ENCODE assay signal across 11 cellular contexts in genomic region chr5:157549954-157550549, GRCh38. TPM values are rescaled to one million over a fixed set of nuclear protein-coding genes. Genes with fewer than 3 reads are reported as not detected.
DNase-seq lines count a peak whose midpoint lies in the region; TF ChIP-seq lines count a peak whose summit lies in the region.
"Had no signal": no experiment of that assay in that cellular context is flagged by ENCODE, and none has a peak within 500 bp of the region (broad histone marks: within the 10 kb centered on the region; RNA-seq: fewer than 3 reads in every experiment).

No MANE protein-coding gene starts in this region.

- no peak for TF ChIP-seq CTCF in Peyer's patch (IDR thresholded peaks at IDR 0.05)
- TF ChIP-seq CTCF in endothelial cell (IDR thresholded peaks at IDR 0.05; ENCODE audit: unreplicated experiment) = no peak

- peak overlapping the region; percentile 85 for H3K27ac Mint-ChIP-seq in activated CD4-positive, alpha-beta T cell treated with anti-CD3 and anti-CD28 coated beads, Interleukin-2, amount 10 ng/mL, durations not matched to agents 7 days and 5 days
- no peak overlapping the region for H3K27ac Mint-ChIP-seq in endothelial cell (ENCODE audit: unreplicated experiment)

- H3K4me3 Mint-ChIP-seq in activated CD4-positive, alpha-beta T cell treated with anti-CD3 and anti-CD28 coated beads, Interleukin-2, amount 10 ng/mL, durations not matched to agents 7 days and 5 days = peak overlapping the region; percentile 18
- H3K4me3 Mint-ChIP-seq in endothelial cell (ENCODE audit: unreplicated experiment) = peak overlapping the region; percentile 79

- no peak for DNase-seq in activated CD4-positive, alpha-beta T cell treated with anti-CD3 and anti-CD28 coated beads, Interleukin-2, amount 10 ng/mL, durations not matched to agents 7 days and 5 days
- no peak for DNase-seq in activated CD4-positive, alpha-beta T cell treated with anti-CD3 and anti-CD28 coated beads for 48 hours
- DNase-seq in Peyer's patch (peak in 1 of 3 donors; percentile 4), endothelial cell (ENCODE audit: low spot score) (no peak), KG1 (lab: John Stamatoyannopoulos, UW) (no peak), globus pallidus (ENCODE audit: low spot score) (no peak), cerebellum (ENCODE audit: low spot score) (no peak)
- DNase-seq: DND-41, small intestine, upper lobe of left lung had no signal

- H3K4me3 ChIP-seq in Peyer's patch (no peak overlapping the region), skeletal muscle satellite cell (ENCODE audit: low read length) (no peak overlapping the region)
- H3K4me3 ChIP-seq: upper lobe of left lung had no signal

- H3K27ac ChIP-seq in Peyer's patch = peak overlapping the region in 3 of 4 donors; percentile 44 to 84 (median 62)

- POLR2A ChIA-PET in activated CD4-positive, alpha-beta T cell treated with anti-CD3 and anti-CD28 coated beads, Interleukin-2, amount 10 ng/mL, durations not matched to agents 7 days and 5 days (lab: Charles Lee) = no interaction called here

- H3K4me1 Mint-ChIP-seq in activated CD4-positive, alpha-beta T cell treated with anti-CD3 and anti-CD28 coated beads, Interleukin-2, amount 10 ng/mL, durations not matched to agents 7 days and 5 days = peaks cover 87% of the 10 kb centered on the region
- H3K4me1 Mint-ChIP-seq in endothelial cell (ENCODE audit: unreplicated experiment) = peaks cover 73% of the 10 kb centered on the region

- peak overlapping the region; percentile 35 for H3K9ac ChIP-seq in skeletal muscle satellite cell (ENCODE audit: low read depth, low read length)

- H3K4me1 ChIP-seq in Peyer's patch (peaks cover 0 to 47% (median 24%) of the 10 kb centered on the region in 4 donors), skeletal muscle satellite cell (ENCODE audit: control insufficient read depth, insufficient read depth, low read length) (peaks cover 54% of the 10 kb centered on the region)

- H3K36me3 Mint-ChIP-seq in activated CD4-positive, alpha-beta T cell treated with anti-CD3 and anti-CD28 coated beads, Interleukin-2, amount 10 ng/mL, durations not matched to agents 7 days and 5 days (ENCODE audit: low read depth) = peaks cover 78% of the 10 kb centered on the region
- H3K36me3 Mint-ChIP-seq in endothelial cell (ENCODE audit: low read depth, unreplicated experiment) = peaks cover 45% of the 10 kb centered on the region

- H3K4me2 ChIP-seq in skeletal muscle satellite cell (ENCODE audit: low read length) = peak overlapping the region; percentile 78

- H3K9me3 ChIP-seq in Peyer's patch = no peaks in the 10 kb centered on the region
- no peaks in the 10 kb centered on the region for H3K9me3 ChIP-seq in skeletal muscle satellite cell (replicated peaks; ENCODE audit: low read length)
- H3K9me3 ChIP-seq: upper lobe of left lung had no signal

- H3K27me3 ChIP-seq in Peyer's patch (no peaks in the 10 kb centered on the region), skeletal muscle satellite cell (ENCODE audit: control insufficient read depth, insufficient read depth, low read length) (no peaks in the 10 kb centered on the region)
- H3K27me3 ChIP-seq: upper lobe of left lung had no signal

- peaks cover 5% of the 10 kb centered on the region for H3K9me3 Mint-ChIP-seq in activated CD4-positive, alpha-beta T cell treated with anti-CD3 and anti-CD28 coated beads, Interleukin-2, amount 10 ng/mL, durations not matched to agents 7 days and 5 days
- no peaks in the 10 kb centered on the region for H3K9me3 Mint-ChIP-seq in endothelial cell (ENCODE audit: unreplicated experiment)

- no peaks in the 10 kb centered on the region for H3K27me3 Mint-ChIP-seq in activated CD4-positive, alpha-beta T cell treated with anti-CD3 and anti-CD28 coated beads, Interleukin-2, amount 10 ng/mL, durations not matched to agents 7 days and 5 days
- peaks cover 13% of the 10 kb centered on the region for H3K27me3 Mint-ChIP-seq in endothelial cell (ENCODE audit: unreplicated experiment)

- TF ChIP-seq POLR2A in Peyer's patch (IDR thresholded peaks at IDR 0.05) = no peak

- CTCF ChIA-PET in activated CD4-positive, alpha-beta T cell treated with anti-CD3 and anti-CD28 coated beads, Interleukin-2, amount 10 ng/mL, durations not matched to agents 7 days and 5 days (lab: Charles Lee) = interaction anchor here (0.6 to 1.5 kb wide), 3 partner anchors 19 to 193 kb away, joined by 3 to 10 read pairs (median 6); no protein-coding TSS in a partner anchor

- H3K36me3 ChIP-seq in Peyer's patch (no peaks in the 10 kb centered on the region), skeletal muscle satellite cell (ENCODE audit: insufficient read depth, low read length) (peaks cover 7% of the 10 kb centered on the region)
- H3K36me3 ChIP-seq: upper lobe of left lung had no signal

RNA-seq across cellular contexts. Expression of gene ADAM19, which starts 25.5 kb away (rescaled TPM):
- 100 to 1,000 TPM; 118 to 127 TPM for total RNA-seq in activated CD4-positive, alpha-beta T cell treated with anti-CD3 and anti-CD28 coated beads, Interleukin-2, amount 10 ng/mL, durations not matched to agents 7 days and 5 days
- total RNA-seq in Peyer's patch (10 to 100 TPM in 1 of 4 donors, 1 to 10 TPM in 3; 1.1 to 47.9 (median 5.4) TPM), endothelial cell (ENCODE audit: unreplicated experiment) (176 TPM), cerebellum (11.8 TPM)
- 0.76 and 7.6 TPM in 2 replicates for total RNA-seq in skeletal muscle satellite cell (2012; rRNA removed)
